Comparison of ENCODE assay signal across 3 cellular contexts in genomic region chrX:87327267-87327666, GRCh38.
"Had no signal": no experiment of that assay in that cellular context is flagged by ENCODE, and none has a peak within 500 bp of the region (broad histone marks: within the 10 kb centered on the region; RNA-seq: fewer than 3 reads in every experiment).

No MANE protein-coding gene starts in this region.

- DNase-seq: GDM1, GF-D8 had no signal

- ATAC-seq: GM12878 had no signal

- H3K4me3 ChIP-seq: GM12878 had no signal
